In the genomic region with DNA sequence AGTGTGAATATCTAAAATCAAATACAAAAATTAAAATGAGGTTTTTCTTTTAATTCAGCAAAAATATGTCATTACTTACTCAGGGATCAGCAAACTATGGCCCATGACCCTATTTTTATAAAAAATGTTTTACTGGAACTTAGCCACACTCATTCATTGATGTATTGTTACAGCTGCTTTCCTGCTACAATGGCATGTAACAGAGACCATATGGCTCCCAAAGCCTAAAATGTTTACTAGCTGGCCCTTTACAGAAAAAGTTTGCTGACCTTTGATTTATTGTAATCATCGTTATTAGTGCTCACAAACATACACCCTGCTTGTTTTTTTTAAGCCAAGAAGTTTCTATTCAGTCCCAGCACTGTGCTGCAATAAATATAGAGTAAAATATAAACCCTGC, we compare ENCODE assay signal across 30 cellular contexts. TPM values are rescaled to one million over a fixed set of nuclear protein-coding genes. Genes with fewer than 3 reads are reported as not detected.
DNase-seq lines count a peak whose midpoint lies in the region; TF ChIP-seq lines count a peak whose summit lies in the region.
"Had no signal": no experiment of that assay in that cellular context is flagged by ENCODE, and none has a peak within 500 bp of the region (broad histone marks: within the 10 kb centered on the region; RNA-seq: fewer than 3 reads in every experiment).

No MANE protein-coding gene starts in this region.

- peaks cover 18% of the 10 kb centered on the region for H3K4me1 ChIP-seq in adipocyte (ENCODE audit: control insufficient read depth, insufficient read depth, low read length)
- H3K4me1 ChIP-seq: BLaER1 treated with 17β-estradiol and CSF1 and Interleukin-3, amounts not matched to agents 10 nM and 100 nM; body of pancreas; prostate gland had no signal

- H3K4me3 Mint-ChIP-seq in nephron = no peak overlapping the region
- H3K4me3 Mint-ChIP-seq: activated CD4-positive, alpha-beta T cell treated with anti-CD3 and anti-CD28 coated beads, Interleukin-2, amount 10 ng/mL, durations not matched to agents 24 days and 14 days; activated naive CD8-positive, alpha-beta T cell treated with anti-CD3 and anti-CD28 coated beads, Interleukin-2, amount 50 U/mL, for 24 hours; memory B cell had no signal

- no peaks in the 10 kb centered on the region for H3K27me3 ChIP-seq in adipocyte (replicated peaks; ENCODE audit: control insufficient read depth, insufficient read depth, low read length)
- H3K27me3 ChIP-seq: BLaER1 treated with 17β-estradiol and CSF1 and Interleukin-3, amounts not matched to agents 10 nM and 100 nM; body of pancreas; tibial nerve had no signal

- H3K27ac Mint-ChIP-seq in nephron = peak overlapping the region; percentile 53 to 82 (median 74)
- H3K27ac Mint-ChIP-seq: activated CD4-positive, alpha-beta T cell treated with anti-CD3 and anti-CD28 coated beads, Interleukin-2, amount 10 ng/mL, durations not matched to agents 24 days and 14 days; activated naive CD8-positive, alpha-beta T cell treated with anti-CD3 and anti-CD28 coated beads, Interleukin-2, amount 50 U/mL, for 24 hours; memory B cell had no signal

- H3K4me1 Mint-ChIP-seq in nephron = peaks cover 48% of the 10 kb centered on the region
- H3K4me1 Mint-ChIP-seq: activated CD4-positive, alpha-beta T cell treated with anti-CD3 and anti-CD28 coated beads, Interleukin-2, amount 10 ng/mL, durations not matched to agents 24 days and 14 days; activated naive CD8-positive, alpha-beta T cell treated with anti-CD3 and anti-CD28 coated beads, Interleukin-2, amount 50 U/mL, for 24 hours; memory B cell had no signal

- peaks cover 4% of the 10 kb centered on the region for H3K27me3 Mint-ChIP-seq in nephron (ENCODE audit: low read depth)
- H3K27me3 Mint-ChIP-seq: memory B cell had no signal

- H3K36me3 Mint-ChIP-seq in nephron (ENCODE audit: low read depth) = no peaks in the 10 kb centered on the region
- H3K36me3 Mint-ChIP-seq: memory B cell had no signal

- no peak overlapping the region for H3K9ac ChIP-seq in adipocyte (ENCODE audit: low read length)
- H3K9ac ChIP-seq: BLaER1 treated with 17β-estradiol and CSF1 and Interleukin-3, amounts not matched to agents 10 nM and 100 nM had no signal

- no peak for TF ChIP-seq CTCF in nephron (IDR thresholded peaks at IDR 0.05; ENCODE audit: unreplicated experiment in 3 of 3)

- H3K36me3 ChIP-seq in adipocyte (ENCODE audit: control insufficient read depth, insufficient read depth, low read length, severe bottlenecking) = no peaks in the 10 kb centered on the region
- H3K36me3 ChIP-seq: BLaER1 treated with 17β-estradiol and CSF1 and Interleukin-3, amounts not matched to agents 10 nM and 100 nM; prostate gland; tibial nerve had no signal

- no peak overlapping the region for H3K4me3 ChIP-seq in adipocyte (ENCODE audit: low read length)
- H3K4me3 ChIP-seq: BLaER1 treated with 17β-estradiol and CSF1 and Interleukin-3, amounts not matched to agents 10 nM and 100 nM; body of pancreas; PC-9; prostate gland; tibial nerve had no signal

- no peaks in the 10 kb centered on the region for H3K9me3 Mint-ChIP-seq in nephron
- H3K9me3 Mint-ChIP-seq: activated CD4-positive, alpha-beta T cell treated with anti-CD3 and anti-CD28 coated beads, Interleukin-2, amount 10 ng/mL, durations not matched to agents 24 days and 14 days; activated naive CD8-positive, alpha-beta T cell treated with anti-CD3 and anti-CD28 coated beads, Interleukin-2, amount 50 U/mL, for 24 hours; memory B cell had no signal

- peak; percentile 83 for DNase-seq in LHCN-M2 (ENCODE audit: low read depth)
- DNase-seq in adipocyte (ENCODE audit: low read depth) = peak; percentile 69
- DNase-seq in fibroblast of peridontal ligament (ENCODE audit: extremely low read depth) = peak; percentile 28
- no peak for DNase-seq in activated CD8-positive, alpha-beta memory T cell treated with anti-CD3 and anti-CD28 coated beads, Interleukin-2, amount 50 U/mL, for 48 hours
- DNase-seq in COLO668 (lab: John Stamatoyannopoulos, UW; ENCODE audit: unreplicated experiment) = no peak
- DNase-seq in COR-L47 (lab: John Stamatoyannopoulos, UW) = no peak
- DNase-seq: activated CD4-positive, alpha-beta T cell treated with anti-CD3 and anti-CD28 coated beads, Interleukin-2, amount 10 ng/mL, durations not matched to agents 24 days and 14 days; activated naive CD8-positive, alpha-beta T cell treated with anti-CD3 and anti-CD28 coated beads, Interleukin-2, amount 50 U/mL, for 24 hours; activated T-cell treated with anti-CD3 and anti-CD28 coated beads, Interleukin-2, amount 50 U/mL, for 48 hours; body of pancreas; Caco-2; DMS79 treated with DMSO at 0.1 percent for 48 hours; effector CD8-positive, alpha-beta T cell; H7; kidney glomerular epithelial cell; NCI-H1048; NCI-H1694; NCI-H510A; NK-92 treated with Interleukin-12 subunit alpha and Interleukin-12 subunit beta, amount 100 ng/mL, for 24 hours; PC-9; SHP77; small intestine; stimulated activated CD4-positive, alpha-beta T cell treated with anti-CD3 and anti-CD28 coated beads, Interleukin-1b, Interleukin-23, amount 100 ng/mL, for 48 hours; T1000 had no signal

- no peaks in the 10 kb centered on the region for H3K9me3 ChIP-seq in adipocyte (ENCODE audit: control insufficient read depth, low read length)
- H3K9me3 ChIP-seq: BLaER1 treated with 17β-estradiol and CSF1 and Interleukin-3, amounts not matched to agents 10 nM and 100 nM; body of pancreas; Caco-2; prostate gland; tibial nerve had no signal

RNA-seq across cellular contexts. Expression of gene LY75, which starts 37.6 kb away (rescaled TPM):
- 0.19 and 0.57 TPM in 2 replicates for total RNA-seq in LHCN-M2 (2014; rRNA removed)
- 0.09 TPM for polyA plus RNA-seq in LHCN-M2 (2012)
- polyA plus RNA-seq: AG04450 had no signal

Comparison
In these comparisons a context has a peak if more than half of its experiments do, and no peak if none do; other contexts are left out.
1. DNase-seq: peak in LHCN-M2 (single experiment), adipocyte (single experiment) and fibroblast of peridontal ligament (single experiment); none in activated CD8-positive, alpha-beta memory T cell treated with anti-CD3 and anti-CD28 coated beads, Interleukin-2, amount 50 U/mL, for 48 hours (single experiment), COLO668 (single experiment) and COR-L47 (single experiment).